ENCODE assay signal across 10 cellular contexts in the genomic region with DNA sequence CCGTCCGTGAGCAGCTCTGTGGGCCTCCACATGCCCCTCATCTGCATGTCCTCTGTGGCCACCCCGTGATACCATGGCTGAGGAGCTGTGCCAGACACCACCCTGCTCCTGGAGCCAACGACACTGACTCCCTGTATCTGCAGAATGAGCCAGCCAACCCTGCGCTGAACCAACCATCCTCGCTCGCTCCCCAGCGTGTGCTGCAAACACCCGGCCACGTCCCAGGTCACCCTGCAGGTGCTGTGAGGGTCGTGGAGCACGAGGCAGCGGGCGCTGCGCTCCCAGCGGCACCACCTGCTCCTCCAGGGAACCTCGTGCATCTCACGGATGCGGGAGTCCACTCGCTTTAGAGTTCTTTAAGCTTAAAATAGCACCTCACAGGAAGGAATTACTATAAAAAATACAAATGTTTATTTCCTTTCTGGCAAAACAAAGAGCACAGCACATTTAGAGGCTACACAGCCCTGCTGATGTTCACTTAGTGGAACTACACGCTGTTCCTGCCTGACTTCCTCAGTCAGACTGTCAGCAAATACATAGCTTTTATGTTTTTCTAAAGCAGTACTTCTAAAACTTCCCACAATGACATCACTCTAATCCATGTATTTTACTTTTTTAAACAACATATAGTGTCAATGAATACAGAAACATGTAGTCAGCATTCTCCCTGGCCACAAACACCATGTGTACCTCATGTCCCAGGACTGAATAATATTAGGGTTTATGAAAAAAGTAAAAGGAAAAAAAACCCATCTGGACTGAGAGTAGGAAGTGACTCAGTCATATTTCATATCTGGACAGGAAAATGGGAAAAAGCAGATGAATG. TPM values are rescaled to one million over a fixed set of nuclear protein-coding genes. Genes with fewer than 3 reads are reported as not detected.
DNase-seq lines count a peak whose midpoint lies in the region; ATAC-seq and TF ChIP-seq lines count a peak whose summit lies in the region.
"Had no signal": no experiment of that assay in that cellular context is flagged by ENCODE, and none has a peak within 500 bp of the region (broad histone marks: within the 10 kb centered on the region; RNA-seq: fewer than 3 reads in every experiment).

No MANE protein-coding gene starts in this region.

- H3K4me1 ChIP-seq in left ventricle myocardium inferior (peaks cover 45% of the 10 kb centered on the region), gastrocnemius medialis (peaks cover 16 to 17% of the 10 kb centered on the region in 2 donors)

- H3K27me3 ChIP-seq in left ventricle myocardium inferior (ENCODE audit: low read depth) (no peaks in the 10 kb centered on the region), gastrocnemius medialis (no peaks in the 10 kb centered on the region)

- ATAC-seq in gastrocnemius medialis (peak; percentile 65 to 71), HG02571 (IDR thresholded peaks at IDR 0.05; ENCODE audit: unreplicated experiment) (no peak), HG03342 (IDR thresholded peaks at IDR 0.05; ENCODE audit: unreplicated experiment) (no peak), GM19395 (IDR thresholded peaks at IDR 0.05; ENCODE audit: unreplicated experiment) (no peak)

- in situ Hi-C loops in G401 (cut with HindIII; ENCODE audit: low sequenced_read_pairs) = no loop called here
- in situ Hi-C loops in astrocyte of the cerebellum (cut with HindIII; ENCODE audit: low sequenced_read_pairs) = no loop called here
- in situ Hi-C loops in gastrocnemius medialis (cut with MboI; ENCODE audit: low sequenced_read_pairs in 4 of 4) = no loop called here

- H3K27ac ChIP-seq in left ventricle myocardium inferior (replicated peaks) (peak overlapping the region; percentile 86), gastrocnemius medialis (peak overlapping the region; percentile 64 to 77 (median 72))

- H3K9me3 ChIP-seq in left ventricle myocardium inferior (replicated peaks) (no peaks in the 10 kb centered on the region), gastrocnemius medialis (no peaks in the 10 kb centered on the region)

- H3K4me3 ChIP-seq in astrocyte of the cerebellum (ENCODE audit: low read depth, low read length) (no peak overlapping the region), left ventricle myocardium inferior (peak overlapping the region; percentile 46), gastrocnemius medialis (peak overlapping the region in 3 of 4 donors; percentile 26 to 31 (median 27))

- peak in 1 of 2 donors; percentile 22 for TF ChIP-seq POLR2A in gastrocnemius medialis (IDR thresholded peaks at IDR 0.05)

- peaks cover 10% of the 10 kb centered on the region for H3K36me3 ChIP-seq in left ventricle myocardium inferior
- no peaks in the 10 kb centered on the region for H3K36me3 ChIP-seq in gastrocnemius medialis

- no peak for TF ChIP-seq CTCF in astrocyte of the cerebellum (IDR thresholded peaks at IDR 0.05; ENCODE audit: low read depth, low read length, missing control alignments)
- TF ChIP-seq CTCF in left ventricle myocardium inferior (IDR thresholded peaks at IDR 0.05; ENCODE audit: borderline replicate concordance) = no peak
- TF ChIP-seq CTCF in gastrocnemius medialis (IDR thresholded peaks at IDR 0.05 in 4 of 5, conservative IDR thresholded peaks at IDR 0.05 in 1 of 5) = no peak

- intact Hi-C loops in left ventricle myocardium inferior (cut with micrococcal nuclease) (no loop called here), gastrocnemius medialis (cut with DNase I; ENCODE audit: low total_unique reads) (no loop called here)

- DNase-seq in G401 (ENCODE audit: low spot score) = peak; percentile 37
- peak; percentile 71 for DNase-seq in astrocyte of the cerebellum (ENCODE audit: low read depth)
- DNase-seq in left ventricle myocardium inferior = no peak
- DNase-seq in gastrocnemius medialis = no peak
- no peak for DNase-seq in stimulated activated CD4-positive, alpha-beta T cell treated with anti-CD3 and anti-CD28 coated beads, Interleukin-4, amount 100 ng/mL, for 24 hours
- DNase-seq: cerebellar nuclear complex, T1000 had no signal

RNA-seq across cellular contexts. Expression of gene MAP1LC3B, which starts 43.5 kb away (rescaled TPM):
- 26.7 and 40.8 TPM in 2 replicates for total RNA-seq in G401 (2014; rRNA removed; shearing (Covaris generic))
- total RNA-seq in left ventricle myocardium inferior = 131 TPM
- 100 to 1,000 TPM in 3 of 4 donors, 10 to 100 TPM in 1; 76.3 to 165 (median 122) TPM for total RNA-seq in gastrocnemius medialis

RNA-seq across cellular contexts. Expression of gene FBXO31, which starts 52.0 kb away (rescaled TPM):
- total RNA-seq in G401 (2014; rRNA removed; shearing (Covaris generic)) = 11.9 and 15.4 TPM in 2 replicates
- total RNA-seq in left ventricle myocardium inferior (74.5 TPM), gastrocnemius medialis (100 to 1,000 TPM; 156 to 264 (median 201) TPM)

RNA-seq across cellular contexts. Expression of gene ZCCHC14, which starts 57.2 kb away (rescaled TPM):
- total RNA-seq in G401 (2014; rRNA removed; shearing (Covaris generic)) = 10.9 and 12.9 TPM in 2 replicates
- total RNA-seq in left ventricle myocardium inferior = 15.9 TPM
- total RNA-seq in gastrocnemius medialis = 10 to 100 TPM in 1 of 4 donors, 1 to 10 TPM in 3; 8.9 to 10.7 (median 9.3) TPM

Comparison
In these comparisons a context has a peak if more than half of its experiments do, and no peak if none do; other contexts are left out.
1. DNase-seq: peak in G401 (single experiment) and astrocyte of the cerebellum (single experiment); none in left ventricle myocardium inferior (single experiment), gastrocnemius medialis (0 of 2) and stimulated activated CD4-positive, alpha-beta T cell treated with anti-CD3 and anti-CD28 coated beads, Interleukin-4, amount 100 ng/mL, for 24 hours (single experiment).
2. ATAC-seq: peak in gastrocnemius medialis (2 of 2); none in HG02571 (single experiment), HG03342 (single experiment) and GM19395 (single experiment).